ENCODE assay signal across 13 cellular contexts in genomic region chr14:81517798-81518398, GRCh38. TPM values are rescaled to one million over a fixed set of nuclear protein-coding genes. Genes with fewer than 3 reads are reported as not detected.
A peak's percentile ranks its signal among the peaks of the same experiment; 100 is the strongest.
DNase-seq lines count a peak whose midpoint lies in the region; ATAC-seq, FAIRE-seq and TF ChIP-seq lines count a peak whose summit lies in the region.
"Had no signal": no experiment of that assay in that cellular context is flagged by ENCODE, and none has a peak within 500 bp of the region (broad histone marks: within the 10 kb centered on the region; RNA-seq: fewer than 3 reads in every experiment).

No MANE protein-coding gene starts in this region.

- H3K4me3 ChIP-seq in astrocyte (ENCODE audit: insufficient read depth, low read depth, low read length) (no peak overlapping the region), uterus (no peak overlapping the region)

- ATAC-seq in left ventricle myocardium superior = peak; percentile 85
- ATAC-seq: activated CD8-positive, alpha-beta T cell treated with anti-CD3 and anti-CD28 coated beads for 36 hours had no signal

- no peak overlapping the region for H3K4me3 Mint-ChIP-seq in astrocyte (ENCODE audit: unreplicated experiment)
- peak overlapping the region; percentile 63 for H3K4me3 Mint-ChIP-seq in nephron progenitor cell
- H3K4me3 Mint-ChIP-seq: activated CD8-positive, alpha-beta T cell treated with anti-CD3 and anti-CD28 coated beads for 36 hours; activated naive CD8-positive, alpha-beta T cell; neural crest cell; stimulated activated naive CD8-positive, alpha-beta T cell treated with anti-CD3 and anti-CD28 coated beads, Interleukin-15, Interleukin-2, amounts not matched to agents 100 ng/mL and 50 ng/mL, for 24 hours had no signal

- no peak overlapping the region for H3K9ac ChIP-seq in astrocyte (ENCODE audit: low read length)

- H3K27me3 ChIP-seq in astrocyte (ENCODE audit: insufficient read depth, low read length) (no peaks in the 10 kb centered on the region), uterus (no peaks in the 10 kb centered on the region)

- H3K9me3 ChIP-seq in astrocyte (ENCODE audit: insufficient read depth, low read depth, low read length) = no peaks in the 10 kb centered on the region
- no peaks in the 10 kb centered on the region for H3K9me3 ChIP-seq in uterus

- intact Hi-C loops in left ventricle myocardium superior (cut with micrococcal nuclease) = no loop called here
- intact Hi-C loops in uterus (cut with DNase I; ENCODE audit: low total_unique reads) = no loop called here

- peaks cover 25% of the 10 kb centered on the region for H3K4me1 Mint-ChIP-seq in astrocyte (ENCODE audit: low read depth, unreplicated experiment)
- peaks cover 51% of the 10 kb centered on the region for H3K4me1 Mint-ChIP-seq in nephron progenitor cell

- TF ChIP-seq CTCF in astrocyte (IDR thresholded peaks at IDR 0.05; ENCODE audit: insufficient read depth, low read depth, low read length) = no peak
- no peak for TF ChIP-seq CTCF in nephron progenitor cell (IDR thresholded peaks at IDR 0.05)
- TF ChIP-seq CTCF in uterus (IDR thresholded peaks at IDR 0.05) = no peak

- H3K36me3 Mint-ChIP-seq in astrocyte (ENCODE audit: low read depth, unreplicated experiment) (peaks cover 14% of the 10 kb centered on the region), nephron progenitor cell (ENCODE audit: low read depth) (peaks cover 49% of the 10 kb centered on the region)

- no peak overlapping the region for H2AFZ ChIP-seq in astrocyte (ENCODE audit: low read depth, low read length)

- no peak overlapping the region for H3K4me2 ChIP-seq in astrocyte (ENCODE audit: low read length)

- H3K27ac ChIP-seq in astrocyte (ENCODE audit: low read depth, low read length) (no peak overlapping the region), uterus (peak overlapping the region; percentile 59 to 95)

- peaks cover 5% of the 10 kb centered on the region for H3K36me3 ChIP-seq in astrocyte (ENCODE audit: insufficient read depth, low read length)
- no peaks in the 10 kb centered on the region for H3K36me3 ChIP-seq in uterus

- no peaks in the 10 kb centered on the region for H3K4me1 ChIP-seq in astrocyte (ENCODE audit: insufficient read depth, low read length)
- H3K4me1 ChIP-seq in uterus = peaks cover 5 to 6% of the 10 kb centered on the region in 2 donors

- H3K27ac Mint-ChIP-seq in astrocyte (ENCODE audit: unreplicated experiment) (peak overlapping the region; percentile 83), nephron progenitor cell (peak overlapping the region; percentile 99)
- H3K27ac Mint-ChIP-seq: activated CD8-positive, alpha-beta T cell treated with anti-CD3 and anti-CD28 coated beads for 36 hours; activated naive CD8-positive, alpha-beta T cell had no signal

- H3K27me3 Mint-ChIP-seq in astrocyte (ENCODE audit: low read depth, unreplicated experiment) (no peaks in the 10 kb centered on the region), nephron progenitor cell (ENCODE audit: low read depth, poor library complexity) (no peaks in the 10 kb centered on the region)
- H3K27me3 Mint-ChIP-seq: activated CD8-positive, alpha-beta T cell treated with anti-CD3 and anti-CD28 coated beads for 36 hours; activated naive CD8-positive, alpha-beta T cell; stimulated activated naive CD8-positive, alpha-beta T cell treated with anti-CD3 and anti-CD28 coated beads, Interleukin-15, Interleukin-2, amounts not matched to agents 100 ng/mL and 50 ng/mL, for 24 hours had no signal

- H4K20me1 ChIP-seq in astrocyte (ENCODE audit: insufficient read depth, low read length) = peaks cover 24% of the 10 kb centered on the region

- DNase-seq in astrocyte (ENCODE audit: low read depth) = no peak
- peak; percentile 65 for DNase-seq in left ventricle myocardium superior
- no peak for DNase-seq in nephron progenitor cell
- DNase-seq in uterus = peak; percentile 40 to 45
- DNase-seq in stimulated activated CD4-positive, alpha-beta T cell treated with anti-CD3 and anti-CD28 coated beads, Interleukin-4, amount 100 ng/mL, for 24 hours = no peak
- DNase-seq in NCI-H2029 treated with DMSO at 0.1 percent for 48 hours (lab: John Stamatoyannopoulos, UW) = no peak
- DNase-seq in retina = no peak
- DNase-seq: activated CD8-positive, alpha-beta T cell treated with anti-CD3 and anti-CD28 coated beads for 36 hours; GOT3; stimulated activated CD4-positive, alpha-beta T cell treated with anti-CD3 and anti-CD28 coated beads, Interleukin-4, amount 100 ng/mL, for 1 hour had no signal

- H3K9me3 Mint-ChIP-seq in astrocyte (ENCODE audit: unreplicated experiment) (no peaks in the 10 kb centered on the region), nephron progenitor cell (peaks cover 8% of the 10 kb centered on the region)
- H3K9me3 Mint-ChIP-seq: activated CD8-positive, alpha-beta T cell treated with anti-CD3 and anti-CD28 coated beads for 36 hours; neural crest cell; stimulated activated naive CD8-positive, alpha-beta T cell treated with anti-CD3 and anti-CD28 coated beads, Interleukin-15, Interleukin-2, amounts not matched to agents 100 ng/mL and 50 ng/mL, for 24 hours had no signal

- peaks cover 10% of the 10 kb centered on the region for H3K79me2 ChIP-seq in astrocyte (ENCODE audit: insufficient read depth, low read length)

- FAIRE-seq in astrocyte (lab: Jason Lieb, UNC) = no peak

- TF ChIP-seq POLR2A in uterus (IDR thresholded peaks at IDR 0.05) = no peak

RNA-seq across cellular contexts. Expression of gene SEL1L, which starts 15.8 kb away (rescaled TPM):
- 108 and 117 TPM in 2 replicates for total RNA-seq in astrocyte
- total RNA-seq in left ventricle myocardium superior = 55.1 TPM
- total RNA-seq in uterus = 10 to 100 TPM; 38.2 to 80.5 (median 64.0) TPM

Comparison
In these comparisons a context has a peak if more than half of its experiments do, and no peak if none do; other contexts are left out.
1. DNase-seq: peak in left ventricle myocardium superior (single experiment) and uterus (2 of 2); none in astrocyte (single experiment), nephron progenitor cell (single experiment), stimulated activated CD4-positive, alpha-beta T cell treated with anti-CD3 and anti-CD28 coated beads, Interleukin-4, amount 100 ng/mL, for 24 hours (single experiment), NCI-H2029 treated with DMSO at 0.1 percent for 48 hours (single experiment) and retina (single experiment).